ENCODE assay signal across 14 cellular contexts in the genomic region with DNA sequence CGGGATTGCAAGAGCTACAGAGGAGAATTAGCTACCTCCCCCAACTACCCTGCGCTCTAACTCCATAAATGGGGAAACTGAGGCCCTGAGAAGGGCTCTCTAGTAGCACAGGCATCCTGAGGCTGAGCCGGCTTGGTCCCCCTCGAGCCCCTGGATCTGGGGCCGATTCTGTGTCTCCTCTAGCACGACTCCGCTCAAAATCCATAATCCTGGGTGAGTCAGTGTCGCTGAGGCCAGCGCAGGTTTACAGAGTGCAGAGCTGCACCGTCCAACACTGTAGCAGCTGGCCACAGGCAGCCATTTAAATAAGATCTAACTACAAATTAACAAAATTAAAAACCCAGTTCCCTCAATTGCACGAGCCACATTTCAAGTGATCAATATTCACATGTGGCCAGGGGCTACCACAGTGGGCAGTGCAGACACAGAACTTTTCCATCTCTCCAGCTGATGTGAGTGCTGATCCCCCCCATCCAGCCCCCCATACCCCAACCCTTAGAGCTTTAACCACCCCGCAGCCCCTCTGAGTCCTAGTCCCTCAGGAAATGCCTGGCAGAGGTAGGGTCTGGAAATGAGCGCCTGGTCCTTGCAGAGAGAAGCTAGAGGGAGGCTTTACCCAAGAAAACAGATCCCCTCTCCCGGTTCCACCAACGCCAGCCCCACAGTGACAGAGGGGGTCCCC. TPM values are rescaled to one million over a fixed set of nuclear protein-coding genes. Genes with fewer than 3 reads are reported as not detected.
DNase-seq lines count a peak whose midpoint lies in the region; ATAC-seq and TF ChIP-seq lines count a peak whose summit lies in the region.
"Had no signal": no experiment of that assay in that cellular context is flagged by ENCODE, and none has a peak within 500 bp of the region (broad histone marks: within the 10 kb centered on the region; RNA-seq: fewer than 3 reads in every experiment).

No MANE protein-coding gene starts in this region.

- H3K4ac ChIP-seq in mesendoderm (ENCODE audit: low read depth, low read length): no peak overlapping the region

- intact Hi-C loops in upper lobe of right lung (cut with DNase I): no loop called here

- H3K56ac ChIP-seq in mesendoderm (ENCODE audit: low read length): peak overlapping the region; percentile 37

- WGBS in mesendoderm (ENCODE audit: extremely low coverage, insufficient coverage, low lambda C conversion rate): no CpG with 5 or more reads among the region's 15 CpGs

- H3K4me3 Mint-ChIP-seq in HFFc6: peak overlapping the region; percentile 100

- peaks cover 5% of the 10 kb centered on the region for H3K27me3 Mint-ChIP-seq in HFFc6 (ENCODE audit: insufficient read depth)

- no peak overlapping the region for H2BK120ac ChIP-seq in mesendoderm (ENCODE audit: low read depth, low read length)

- peak overlapping the region; percentile 97 for H3K27ac Mint-ChIP-seq in HFFc6

- H2BK5ac ChIP-seq in mesendoderm (ENCODE audit: low read length): no peak overlapping the region

- no peaks in the 10 kb centered on the region for H3K79me2 ChIP-seq in mesendoderm (ENCODE audit: control insufficient read depth, insufficient read depth, low read length)

- no peak overlapping the region for H3K4me2 ChIP-seq in mesendoderm (ENCODE audit: low read length)

- peak overlapping the region; percentile 35 for H2AK5ac ChIP-seq in mesendoderm (ENCODE audit: low read length)

- no peak overlapping the region for H2BK15ac ChIP-seq in mesendoderm (replicated peaks; ENCODE audit: low read depth)

- H3K9me3 ChIP-seq in upper lobe of right lung: no peaks in the 10 kb centered on the region

- H3K79me1 ChIP-seq in mesendoderm (ENCODE audit: low read length): no peaks in the 10 kb centered on the region

- H4K8ac ChIP-seq in mesendoderm (ENCODE audit: low read depth, low read length): no peak overlapping the region

- no peak overlapping the region for H3K9ac ChIP-seq in mesendoderm (ENCODE audit: low read length)

- H4K5ac ChIP-seq in mesendoderm (ENCODE audit: low read length): no peak overlapping the region

- H3K27me3 ChIP-seq in mesendoderm (ENCODE audit: insufficient read depth, low read length, poor library complexity) (peaks cover 45% of the 10 kb centered on the region), upper lobe of right lung (peaks cover 91% of the 10 kb centered on the region)

- DNase-seq in HFFc6 (no peak), dermis blood vessel endothelial cell (peak; percentile 64), mesendoderm (no peak), upper lobe of right lung (no peak), activated gamma-delta T cell treated with Interleukin-2 at 50 U/mL for 16 hours (no peak)
- DNase-seq: activated CD8-positive, alpha-beta memory T cell treated with anti-CD3 and anti-CD28 coated beads, Interleukin-2, amount 50 U/mL, for 48 hours; anterior cingulate cortex; DMS53; effector memory CD4-positive, alpha-beta T cell; hypothalamus; NCI-H1092; stimulated activated CD4-positive, alpha-beta T cell treated with anti-CD3 and anti-CD28 coated beads, Interleukin-15, amount 100 ng/mL, for 24 hours had no signal

- H3K4me1 ChIP-seq in mesendoderm (ENCODE audit: control insufficient read depth, low read depth, low read length): peaks cover 13% of the 10 kb centered on the region
- H3K4me1 ChIP-seq in upper lobe of right lung: peaks cover 19% of the 10 kb centered on the region

- no peaks in the 10 kb centered on the region for H3K9me3 Mint-ChIP-seq in HFFc6

- H3K36me3 ChIP-seq in mesendoderm (ENCODE audit: control insufficient read depth, insufficient read depth, low read length): no peaks in the 10 kb centered on the region
- no peaks in the 10 kb centered on the region for H3K36me3 ChIP-seq in upper lobe of right lung

- H3K18ac ChIP-seq in mesendoderm (ENCODE audit: low read length): no peak overlapping the region

- peaks cover 62% of the 10 kb centered on the region for H3K36me3 Mint-ChIP-seq in HFFc6 (ENCODE audit: low read depth)

- TF ChIP-seq CTCF in HFFc6 (IDR thresholded peaks at IDR 0.05): no peak
- TF ChIP-seq CTCF in upper lobe of right lung (IDR thresholded peaks at IDR 0.05): no peak

- H3K27ac ChIP-seq in mesendoderm (ENCODE audit: low read depth, low read length) (no peak overlapping the region), upper lobe of right lung (peak overlapping the region; percentile 40)

- peaks cover 40% of the 10 kb centered on the region for H3K4me1 Mint-ChIP-seq in HFFc6 (ENCODE audit: low read depth)

- ATAC-seq in upper lobe of right lung (no peak), GM21786 (IDR thresholded peaks at IDR 0.05; ENCODE audit: unreplicated experiment) (no peak), GM18861 (IDR thresholded peaks at IDR 0.05; ENCODE audit: unreplicated experiment) (no peak)

- H3K4me3 ChIP-seq in mesendoderm (ENCODE audit: low read length) (no peak overlapping the region), upper lobe of right lung (peak overlapping the region; percentile 60)

- no peak overlapping the region for H3K23ac ChIP-seq in mesendoderm (ENCODE audit: low read length)

RNA-seq across cellular contexts. Expression of gene GATA2, which starts 10.7 kb away (rescaled TPM):
- total RNA-seq in HFFc6 (2021; fragmentation: NEBNext Ultra II Directional; extraction: Animal tissue kit (Norgen Biotek cat#: 25700)): 10 to 100 TPM; 71.0 to 97.5 (median 79.6) TPM
- 12.9 and 25.0 TPM in 2 replicates for total RNA-seq in dermis blood vessel endothelial cell
- polyA plus RNA-seq in mesendoderm (2013, experiment 1 of 2): 0.80 TPM
- polyA plus RNA-seq in mesendoderm (2013, experiment 2 of 2): 0.69 TPM
- total RNA-seq in upper lobe of right lung: 86.6 TPM

RNA-seq across cellular contexts. Expression of gene DNAJB8, which starts 15.6 kb away (rescaled TPM):
- not detected for total RNA-seq in HFFc6 (2021; fragmentation: NEBNext Ultra II Directional; extraction: Animal tissue kit (Norgen Biotek cat#: 25700))
- total RNA-seq in dermis blood vessel endothelial cell: not detected in 2 replicates
- polyA plus RNA-seq in mesendoderm (2013, experiment 1 of 2): not detected
- not detected for polyA plus RNA-seq in mesendoderm (2013, experiment 2 of 2)
- not detected for total RNA-seq in upper lobe of right lung
